14 cellular contexts compared by ENCODE assay signal in genomic region chr7:105205592-105206211, GRCh38.
A peak's percentile ranks its signal among the peaks of the same experiment; 100 is the strongest.
DNase-seq lines count a peak whose midpoint lies in the region; ATAC-seq and TF ChIP-seq lines count a peak whose summit lies in the region.
"Had no signal": no experiment of that assay in that cellular context is flagged by ENCODE, and none has a peak within 500 bp of the region (broad histone marks: within the 10 kb centered on the region; RNA-seq: fewer than 3 reads in every experiment).

No MANE protein-coding gene starts in this region.

- CTCF ChIA-PET in T-cell (lab: Charles Lee) (interaction anchor here (0.7 to 1.6 kb wide), 2 partner anchors 22 to 147 kb away, joined by 4 to 5 read pairs; no protein-coding TSS in a partner anchor), GM10248 (lab: Yijun Ruan, JAX) (interaction anchor here (1.0 to 1.6 kb wide), 2 partner anchors 23 to 53 kb away, joined by 3 read pairs; no protein-coding TSS in a partner anchor)
- CTCF ChIA-PET in activated CD8-positive, alpha-beta T cell treated with anti-CD3 and anti-CD28 coated beads, Interleukin-2, amount 10 ng/mL, durations not matched to agents 7 days and 5 days (lab: Charles Lee) = no interaction called here

- TF ChIP-seq CTCF in fibroblast of pulmonary artery (IDR thresholded peaks at IDR 0.05; ENCODE audit: low read length, missing control alignments) (no peak), GM10248 (IDR thresholded peaks at IDR 0.05; ENCODE audit: control extremely low read depth, extremely low read depth, low read depth, missing control alignments) (no peak)

- peaks cover 52 to 62% (median 58%) of the 10 kb centered on the region in 3 donors for H3K4me1 Mint-ChIP-seq in T-cell
- H3K4me1 Mint-ChIP-seq in activated CD8-positive, alpha-beta T cell treated with anti-CD3 and anti-CD28 coated beads, Interleukin-2, amount 10 ng/mL, durations not matched to agents 7 days and 5 days (ENCODE audit: low read depth) = peaks cover 34% of the 10 kb centered on the region
- H3K4me1 Mint-ChIP-seq in stimulated activated effector memory CD8-positive, alpha-beta T cell treated with anti-CD3 and anti-CD28 coated beads, Interleukin-12 subunit alpha, Interleukin-12 subunit beta, amount 100 ng/mL, for 72 hours = peaks cover 59% of the 10 kb centered on the region

- DNase-seq in T-cell = peak in 21 of 34 experiments; percentile 4 to 45 (median 11)
- DNase-seq in activated CD8-positive, alpha-beta T cell treated with anti-CD3 and anti-CD28 coated beads, Interleukin-2, amount 10 ng/mL, durations not matched to agents 7 days and 5 days = peak; percentile 37
- DNase-seq in fibroblast of pulmonary artery (ENCODE audit: low read depth) = peak; percentile 15
- no peak for DNase-seq in stimulated activated effector memory CD8-positive, alpha-beta T cell treated with anti-CD3 and anti-CD28 coated beads, Interleukin-12 subunit alpha, Interleukin-12 subunit beta, amount 100 ng/mL, for 72 hours (ENCODE audit: low spot score in 2 of 2)
- no peak for DNase-seq in GM10248 (ENCODE audit: extremely low spot score)
- DNase-seq in Ammon's horn (ENCODE audit: low spot score) = no peak
- DNase-seq: activated B cell treated with CpG ODN at 0.5 μM for 24 hours, gastrocnemius medialis, MG63, psoas muscle had no signal

- POLR2A ChIA-PET in T-cell (lab: Charles Lee) (interaction anchor here in 1 of 2 donors (0.7 kb wide), 1 partner anchor 64 kb away, joined by 3 read pairs; no protein-coding TSS in a partner anchor), GM10248 (lab: Yijun Ruan, JAX) (no interaction called here)
- POLR2A ChIA-PET in activated CD8-positive, alpha-beta T cell treated with anti-CD3 and anti-CD28 coated beads, Interleukin-2, amount 10 ng/mL, durations not matched to agents 7 days and 5 days (lab: Charles Lee) = interaction anchor here (0.6 kb wide), 1 partner anchor 164 kb away, joined by 3 read pairs; no protein-coding TSS in a partner anchor

- peak overlapping the region in 1 of 3 donors; percentile 49 for H3K4me3 Mint-ChIP-seq in T-cell
- H3K4me3 Mint-ChIP-seq in activated CD8-positive, alpha-beta T cell treated with anti-CD3 and anti-CD28 coated beads, Interleukin-2, amount 10 ng/mL, durations not matched to agents 7 days and 5 days = no peak overlapping the region
- H3K4me3 Mint-ChIP-seq in stimulated activated effector memory CD8-positive, alpha-beta T cell treated with anti-CD3 and anti-CD28 coated beads, Interleukin-12 subunit alpha, Interleukin-12 subunit beta, amount 100 ng/mL, for 72 hours = peak overlapping the region; percentile 40
- H3K4me3 Mint-ChIP-seq: activated B cell treated with CpG ODN at 0.5 μM for 24 hours had no signal

- H3K4me3 ChIP-seq in fibroblast of pulmonary artery (replicated peaks; ENCODE audit: low read depth, low read length) = no peak overlapping the region
- H3K4me3 ChIP-seq: gastrocnemius medialis, MG63, psoas muscle, SJSA1, suprapubic skin had no signal

- H3K9me3 Mint-ChIP-seq in T-cell = no peaks in the 10 kb centered on the region
- H3K9me3 Mint-ChIP-seq in activated CD8-positive, alpha-beta T cell treated with anti-CD3 and anti-CD28 coated beads, Interleukin-2, amount 10 ng/mL, durations not matched to agents 7 days and 5 days (ENCODE audit: insufficient read depth) = no peaks in the 10 kb centered on the region
- no peaks in the 10 kb centered on the region for H3K9me3 Mint-ChIP-seq in stimulated activated effector memory CD8-positive, alpha-beta T cell treated with anti-CD3 and anti-CD28 coated beads, Interleukin-12 subunit alpha, Interleukin-12 subunit beta, amount 100 ng/mL, for 72 hours
- H3K9me3 Mint-ChIP-seq: activated B cell treated with CpG ODN at 0.5 μM for 24 hours had no signal

- H3K27me3 Mint-ChIP-seq in T-cell = no peaks in the 10 kb centered on the region
- H3K27me3 Mint-ChIP-seq in activated CD8-positive, alpha-beta T cell treated with anti-CD3 and anti-CD28 coated beads, Interleukin-2, amount 10 ng/mL, durations not matched to agents 7 days and 5 days (ENCODE audit: low read depth) = no peaks in the 10 kb centered on the region
- H3K27me3 Mint-ChIP-seq: activated B cell treated with CpG ODN at 0.5 μM for 24 hours had no signal

- peak overlapping the region in 1 of 2 donors; percentile 36 for H3K27ac Mint-ChIP-seq in T-cell
- peak overlapping the region; percentile 73 for H3K27ac Mint-ChIP-seq in activated CD8-positive, alpha-beta T cell treated with anti-CD3 and anti-CD28 coated beads, Interleukin-2, amount 10 ng/mL, durations not matched to agents 7 days and 5 days
- peak overlapping the region; percentile 87 for H3K27ac Mint-ChIP-seq in stimulated activated effector memory CD8-positive, alpha-beta T cell treated with anti-CD3 and anti-CD28 coated beads, Interleukin-12 subunit alpha, Interleukin-12 subunit beta, amount 100 ng/mL, for 72 hours

- peak; percentile 50 to 90 (median 63) for ATAC-seq in T-cell (replicated peaks in 1 of 4)
- ATAC-seq in activated CD8-positive, alpha-beta T cell treated with anti-CD3 and anti-CD28 coated beads, Interleukin-2, amount 10 ng/mL, durations not matched to agents 7 days and 5 days = peak; percentile 62
- ATAC-seq in stimulated activated effector memory CD8-positive, alpha-beta T cell treated with anti-CD3 and anti-CD28 coated beads, Interleukin-12 subunit alpha, Interleukin-12 subunit beta, amount 100 ng/mL, for 72 hours = peak; percentile 90
- ATAC-seq in GM21576 (IDR thresholded peaks at IDR 0.05; ENCODE audit: unreplicated experiment) = no peak
- ATAC-seq: gastrocnemius medialis, HCT116 had no signal

- H3K36me3 Mint-ChIP-seq in T-cell = peaks cover 36% of the 10 kb centered on the region
- peaks cover 13% of the 10 kb centered on the region for H3K36me3 Mint-ChIP-seq in activated CD8-positive, alpha-beta T cell treated with anti-CD3 and anti-CD28 coated beads, Interleukin-2, amount 10 ng/mL, durations not matched to agents 7 days and 5 days (ENCODE audit: low read depth)
- H3K36me3 Mint-ChIP-seq in stimulated activated effector memory CD8-positive, alpha-beta T cell treated with anti-CD3 and anti-CD28 coated beads, Interleukin-12 subunit alpha, Interleukin-12 subunit beta, amount 100 ng/mL, for 72 hours = peaks cover 8% of the 10 kb centered on the region

Comparison
In these comparisons a context has a peak if more than half of its experiments do, and no peak if none do; other contexts are left out.
1. DNase-seq: peak in T-cell (21 of 34), activated CD8-positive, alpha-beta T cell treated with anti-CD3 and anti-CD28 coated beads, Interleukin-2, amount 10 ng/mL, durations not matched to agents 7 days and 5 days (single experiment) and fibroblast of pulmonary artery (single experiment); none in stimulated activated effector memory CD8-positive, alpha-beta T cell treated with anti-CD3 and anti-CD28 coated beads, Interleukin-12 subunit alpha, Interleukin-12 subunit beta, amount 100 ng/mL, for 72 hours (0 of 2), GM10248 (single experiment) and Ammon's horn (single experiment).